ENCODE assay signal across 9 cellular contexts in genomic region chr4:14168919-14169318, GRCh38.
DNase-seq lines count a peak whose midpoint lies in the region; ATAC-seq and TF ChIP-seq lines count a peak whose summit lies in the region.
"Had no signal": no experiment of that assay in that cellular context is flagged by ENCODE, and none has a peak within 500 bp of the region (broad histone marks: within the 10 kb centered on the region; RNA-seq: fewer than 3 reads in every experiment).

No MANE protein-coding gene starts in this region.

- H3K27me3 Mint-ChIP-seq in activated CD4-positive, alpha-beta T cell treated with anti-CD3 and anti-CD28 coated beads for 36 hours: no peaks in the 10 kb centered on the region
- no peaks in the 10 kb centered on the region for H3K27me3 Mint-ChIP-seq in activated T-helper 2 cell treated with anti-CD3 and anti-CD28 coated beads, Interferon-gamma antibody, Interleukin-2, Interleukin-4, amounts not matched to agents 10 μg/mL and 5 μg/mL and 100 μg/mL, durations not matched to agents 14 hours and 24 hours and 36 hours (ENCODE audit: low read depth)
- H3K27me3 Mint-ChIP-seq: CD4-positive, CD25-positive, alpha-beta regulatory T cell had no signal

- no peaks in the 10 kb centered on the region for H3K9me3 Mint-ChIP-seq in activated CD4-positive, alpha-beta T cell treated with anti-CD3 and anti-CD28 coated beads for 36 hours (ENCODE audit: low read depth)
- H3K9me3 Mint-ChIP-seq in activated T-helper 2 cell treated with anti-CD3 and anti-CD28 coated beads, Interferon-gamma antibody, Interleukin-2, Interleukin-4, amounts not matched to agents 10 μg/mL and 5 μg/mL and 100 μg/mL, durations not matched to agents 14 hours and 24 hours and 36 hours: no peaks in the 10 kb centered on the region

- no peak for ATAC-seq in activated CD4-positive, alpha-beta T cell treated with anti-CD3 and anti-CD28 coated beads for 36 hours
- peak; percentile 55 for ATAC-seq in HG02943 (IDR thresholded peaks at IDR 0.05; ENCODE audit: low read depth, unreplicated experiment)

- no peak overlapping the region for H3K27ac Mint-ChIP-seq in activated CD4-positive, alpha-beta T cell treated with anti-CD3 and anti-CD28 coated beads for 36 hours
- H3K27ac Mint-ChIP-seq in activated T-helper 2 cell treated with anti-CD3 and anti-CD28 coated beads, Interferon-gamma antibody, Interleukin-2, Interleukin-4, amounts not matched to agents 10 μg/mL and 5 μg/mL and 100 μg/mL, durations not matched to agents 14 hours and 24 hours and 36 hours: no peak overlapping the region
- H3K27ac Mint-ChIP-seq: CD4-positive, CD25-positive, alpha-beta regulatory T cell had no signal

- no peak overlapping the region for H3K4me3 ChIP-seq in fibroblast of the aortic adventitia (ENCODE audit: low read depth, low read length)

- POLR2A ChIA-PET in activated CD4-positive, alpha-beta T cell treated with anti-CD3 and anti-CD28 coated beads for 36 hours (lab: Charles Lee): no interaction called here

- TF ChIP-seq CTCF in fibroblast of the aortic adventitia (IDR thresholded peaks at IDR 0.05; ENCODE audit: insufficient read depth, low read length): no peak

- peak; percentile 29 for DNase-seq in activated CD4-positive, alpha-beta T cell treated with anti-CD3 and anti-CD28 coated beads for 36 hours
- DNase-seq in activated CD4-positive, alpha-beta T cell treated with anti-CD3 and anti-CD28 coated beads, Interleukin-2, amount 50 U/mL, for 1 hour: no peak
- DNase-seq in NCI-H69 (lab: John Stamatoyannopoulos, UW) (peak; percentile 45), fibroblast of the aortic adventitia (ENCODE audit: low read depth) (peak; percentile 87), hippocampal formation (lab: John Stamatoyannopoulos, UW) (no peak), SW480 (ENCODE audit: low spot score) (no peak)
- DNase-seq in activated T-helper 2 cell treated with anti-CD3 and anti-CD28 coated beads, Interferon-gamma antibody, Interleukin-2, Interleukin-4, amounts not matched to agents 10 μg/mL and 5 μg/mL and 100 μg/mL, durations not matched to agents 14 hours and 24 hours and 36 hours (ENCODE audit: low spot score): no peak
- DNase-seq: CD4-positive, CD25-positive, alpha-beta regulatory T cell had no signal

- intact Hi-C loops in activated CD4-positive, alpha-beta T cell treated with anti-CD3 and anti-CD28 coated beads for 36 hours (cut with DNase I, micrococcal nuclease): no loop called here
- intact Hi-C loops in activated T-helper 2 cell treated with anti-CD3 and anti-CD28 coated beads, Interferon-gamma antibody, Interleukin-2, Interleukin-4, amounts not matched to agents 10 μg/mL and 5 μg/mL and 100 μg/mL, durations not matched to agents 14 hours and 24 hours and 36 hours (cut with micrococcal nuclease): no loop called here

- H3K4me3 Mint-ChIP-seq in activated CD4-positive, alpha-beta T cell treated with anti-CD3 and anti-CD28 coated beads for 36 hours: no peak overlapping the region
- no peak overlapping the region for H3K4me3 Mint-ChIP-seq in activated T-helper 2 cell treated with anti-CD3 and anti-CD28 coated beads, Interferon-gamma antibody, Interleukin-2, Interleukin-4, amounts not matched to agents 10 μg/mL and 5 μg/mL and 100 μg/mL, durations not matched to agents 14 hours and 24 hours and 36 hours (ENCODE audit: low read depth)
- H3K4me3 Mint-ChIP-seq: CD4-positive, CD25-positive, alpha-beta regulatory T cell had no signal

- H3K36me3 Mint-ChIP-seq in activated CD4-positive, alpha-beta T cell treated with anti-CD3 and anti-CD28 coated beads for 36 hours (ENCODE audit: low read depth): no peaks in the 10 kb centered on the region
- H3K36me3 Mint-ChIP-seq in activated T-helper 2 cell treated with anti-CD3 and anti-CD28 coated beads, Interferon-gamma antibody, Interleukin-2, Interleukin-4, amounts not matched to agents 10 μg/mL and 5 μg/mL and 100 μg/mL, durations not matched to agents 14 hours and 24 hours and 36 hours (ENCODE audit: low read depth): no peaks in the 10 kb centered on the region
- H3K36me3 Mint-ChIP-seq: CD4-positive, CD25-positive, alpha-beta regulatory T cell had no signal

- no peaks in the 10 kb centered on the region for H3K4me1 Mint-ChIP-seq in activated CD4-positive, alpha-beta T cell treated with anti-CD3 and anti-CD28 coated beads for 36 hours
- no peaks in the 10 kb centered on the region for H3K4me1 Mint-ChIP-seq in activated T-helper 2 cell treated with anti-CD3 and anti-CD28 coated beads, Interferon-gamma antibody, Interleukin-2, Interleukin-4, amounts not matched to agents 10 μg/mL and 5 μg/mL and 100 μg/mL, durations not matched to agents 14 hours and 24 hours and 36 hours (ENCODE audit: low read depth)
- H3K4me1 Mint-ChIP-seq: CD4-positive, CD25-positive, alpha-beta regulatory T cell had no signal

- CTCF ChIA-PET in activated CD4-positive, alpha-beta T cell treated with anti-CD3 and anti-CD28 coated beads for 36 hours (lab: Charles Lee): interaction anchor here (1.1 to 1.7 kb wide), 2 partner anchors 11 to 385 kb away, joined by 3 read pairs; no protein-coding TSS in a partner anchor

Comparison
In these comparisons a context has a peak if more than half of its experiments do, and no peak if none do; other contexts are left out.
1. DNase-seq: peak in activated CD4-positive, alpha-beta T cell treated with anti-CD3 and anti-CD28 coated beads for 36 hours (single experiment), NCI-H69 (single experiment) and fibroblast of the aortic adventitia (single experiment); none in activated CD4-positive, alpha-beta T cell treated with anti-CD3 and anti-CD28 coated beads, Interleukin-2, amount 50 U/mL, for 1 hour (single experiment), hippocampal formation (0 of 2), SW480 (single experiment) and activated T-helper 2 cell treated with anti-CD3 and anti-CD28 coated beads, Interferon-gamma antibody, Interleukin-2, Interleukin-4, amounts not matched to agents 10 μg/mL and 5 μg/mL and 100 μg/mL, durations not matched to agents 14 hours and 24 hours and 36 hours (single experiment).